1 cellular context compared by ENCODE assay signal in the genomic region with DNA sequence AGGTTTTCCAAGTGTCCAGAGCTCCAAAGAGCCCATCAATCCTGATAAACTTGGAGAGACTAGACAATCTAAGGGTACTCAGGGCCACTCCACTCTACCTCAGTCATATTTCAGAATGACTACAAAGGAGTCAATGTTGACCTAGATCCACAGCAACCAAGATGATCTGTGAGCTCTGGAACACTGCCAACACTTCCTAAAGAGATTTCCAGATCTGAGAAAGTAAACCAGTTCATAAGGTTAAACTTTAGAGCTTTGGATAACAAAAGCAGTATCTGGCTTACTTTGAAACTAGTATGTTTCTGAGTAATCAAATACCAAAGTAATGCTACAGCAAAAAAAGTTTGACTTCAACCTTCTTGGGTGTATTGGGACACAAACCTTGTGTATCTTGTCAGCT.
TF ChIP-seq lines count a peak whose summit lies in the region.

No MANE protein-coding gene starts in this region.

TF ChIP-seq in HepG2, 621 proteins besides CTCF, POLR2A, EP300 and RAD21 (continued from another document and continues in another):
- TF ChIP-seq HNF4A (CRISPR knock-in tag; IDR thresholded peaks at IDR 0.05) (peak; percentile 62), SKI (IDR thresholded peaks at IDR 0.05; ENCODE audit: partially characterized antibody) (no peak), ZNF432 (CRISPR knock-in tag; IDR thresholded peaks at IDR 0.05; ENCODE audit: borderline replicate concordance) (no peak), CBX5 (CRISPR knock-in tag; IDR thresholded peaks at IDR 0.05; ENCODE audit: borderline replicate concordance) (no peak), ZNF17 (CRISPR knock-in tag; IDR thresholded peaks at IDR 0.05) (no peak), HOXA3 (CRISPR knock-in tag; IDR thresholded peaks at IDR 0.05) (no peak), PHB2 (IDR thresholded peaks at IDR 0.05; ENCODE audit: partially characterized antibody) (no peak), ZNF7 (CRISPR knock-in tag; IDR thresholded peaks at IDR 0.05) (peak; percentile 73; the same call in 1 of the 2 replicates), ZNF674 (CRISPR knock-in tag; IDR thresholded peaks at IDR 0.05; ENCODE audit: low read depth) (no peak), PAX8 (CRISPR knock-in tag; IDR thresholded peaks at IDR 0.05; ENCODE audit: borderline replicate concordance) (no peak), ZNF549 (CRISPR knock-in tag; IDR thresholded peaks at IDR 0.05) (no peak), ZBTB39 (CRISPR knock-in tag; IDR thresholded peaks at IDR 0.05) (0 out of 2 replicates have a peak, but pooled peaks have one; percentile 79), ZNF615 (CRISPR knock-in tag; IDR thresholded peaks at IDR 0.05; ENCODE audit: borderline replicate concordance) (no peak), HOMEZ (CRISPR knock-in tag; IDR thresholded peaks at IDR 0.05; ENCODE audit: low read depth) (no peak), CAMTA2 (CRISPR knock-in tag; IDR thresholded peaks at IDR 0.05; ENCODE audit: borderline replicate concordance) (no peak), ZNF292 (CRISPR knock-in tag; IDR thresholded peaks at IDR 0.05; ENCODE audit: borderline replicate concordance, low read depth) (no peak), ZNF430 (CRISPR knock-in tag; IDR thresholded peaks at IDR 0.05) (no peak), SKIL (CRISPR knock-in tag; IDR thresholded peaks at IDR 0.05; ENCODE audit: borderline replicate concordance) (no peak), BCL6 (CRISPR knock-in tag; IDR thresholded peaks at IDR 0.05) (peak; percentile 85), KDM3A (CRISPR knock-in tag; IDR thresholded peaks at IDR 0.05; ENCODE audit: low read depth) (no peak), ZNF83 (CRISPR knock-in tag; IDR thresholded peaks at IDR 0.05; ENCODE audit: borderline replicate concordance) (no peak), ZNF839 (CRISPR knock-in tag; IDR thresholded peaks at IDR 0.05; ENCODE audit: borderline replicate concordance) (no peak), ZNF510 (CRISPR knock-in tag; IDR thresholded peaks at IDR 0.05; ENCODE audit: low read depth) (no peak), MTF1 (CRISPR knock-in tag; IDR thresholded peaks at IDR 0.05) (no peak), ZBTB44 (CRISPR knock-in tag; IDR thresholded peaks at IDR 0.05) (no peak), SNAPC2 (CRISPR knock-in tag; IDR thresholded peaks at IDR 0.05) (no peak), THAP11 (CRISPR knock-in tag; IDR thresholded peaks at IDR 0.05) (no peak), SATB2 (CRISPR knock-in tag; IDR thresholded peaks at IDR 0.05) (no peak), FOSL2 (CRISPR knock-in tag; IDR thresholded peaks at IDR 0.05) (no peak), ZNF574 (CRISPR knock-in tag; IDR thresholded peaks at IDR 0.05) (no peak)
- TF ChIP-seq, protein P1, sequence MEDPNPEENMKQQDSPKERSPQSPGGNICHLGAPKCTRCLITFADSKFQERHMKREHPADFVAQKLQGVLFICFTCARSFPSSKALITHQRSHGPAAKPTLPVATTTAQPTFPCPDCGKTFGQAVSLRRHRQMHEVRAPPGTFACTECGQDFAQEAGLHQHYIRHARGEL (CRISPR knock-in tag; IDR thresholded peaks at IDR 0.05): no peak
- TF ChIP-seq, protein P2, sequence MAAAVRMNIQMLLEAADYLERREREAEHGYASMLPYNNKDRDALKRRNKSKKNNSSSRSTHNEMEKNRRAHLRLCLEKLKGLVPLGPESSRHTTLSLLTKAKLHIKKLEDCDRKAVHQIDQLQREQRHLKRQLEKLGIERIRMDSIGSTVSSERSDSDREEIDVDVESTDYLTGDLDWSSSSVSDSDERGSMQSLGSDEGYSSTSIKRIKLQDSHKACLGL (CRISPR knock-in tag; IDR thresholded peaks at IDR 0.05): no peak
- TF ChIP-seq, protein P3, sequence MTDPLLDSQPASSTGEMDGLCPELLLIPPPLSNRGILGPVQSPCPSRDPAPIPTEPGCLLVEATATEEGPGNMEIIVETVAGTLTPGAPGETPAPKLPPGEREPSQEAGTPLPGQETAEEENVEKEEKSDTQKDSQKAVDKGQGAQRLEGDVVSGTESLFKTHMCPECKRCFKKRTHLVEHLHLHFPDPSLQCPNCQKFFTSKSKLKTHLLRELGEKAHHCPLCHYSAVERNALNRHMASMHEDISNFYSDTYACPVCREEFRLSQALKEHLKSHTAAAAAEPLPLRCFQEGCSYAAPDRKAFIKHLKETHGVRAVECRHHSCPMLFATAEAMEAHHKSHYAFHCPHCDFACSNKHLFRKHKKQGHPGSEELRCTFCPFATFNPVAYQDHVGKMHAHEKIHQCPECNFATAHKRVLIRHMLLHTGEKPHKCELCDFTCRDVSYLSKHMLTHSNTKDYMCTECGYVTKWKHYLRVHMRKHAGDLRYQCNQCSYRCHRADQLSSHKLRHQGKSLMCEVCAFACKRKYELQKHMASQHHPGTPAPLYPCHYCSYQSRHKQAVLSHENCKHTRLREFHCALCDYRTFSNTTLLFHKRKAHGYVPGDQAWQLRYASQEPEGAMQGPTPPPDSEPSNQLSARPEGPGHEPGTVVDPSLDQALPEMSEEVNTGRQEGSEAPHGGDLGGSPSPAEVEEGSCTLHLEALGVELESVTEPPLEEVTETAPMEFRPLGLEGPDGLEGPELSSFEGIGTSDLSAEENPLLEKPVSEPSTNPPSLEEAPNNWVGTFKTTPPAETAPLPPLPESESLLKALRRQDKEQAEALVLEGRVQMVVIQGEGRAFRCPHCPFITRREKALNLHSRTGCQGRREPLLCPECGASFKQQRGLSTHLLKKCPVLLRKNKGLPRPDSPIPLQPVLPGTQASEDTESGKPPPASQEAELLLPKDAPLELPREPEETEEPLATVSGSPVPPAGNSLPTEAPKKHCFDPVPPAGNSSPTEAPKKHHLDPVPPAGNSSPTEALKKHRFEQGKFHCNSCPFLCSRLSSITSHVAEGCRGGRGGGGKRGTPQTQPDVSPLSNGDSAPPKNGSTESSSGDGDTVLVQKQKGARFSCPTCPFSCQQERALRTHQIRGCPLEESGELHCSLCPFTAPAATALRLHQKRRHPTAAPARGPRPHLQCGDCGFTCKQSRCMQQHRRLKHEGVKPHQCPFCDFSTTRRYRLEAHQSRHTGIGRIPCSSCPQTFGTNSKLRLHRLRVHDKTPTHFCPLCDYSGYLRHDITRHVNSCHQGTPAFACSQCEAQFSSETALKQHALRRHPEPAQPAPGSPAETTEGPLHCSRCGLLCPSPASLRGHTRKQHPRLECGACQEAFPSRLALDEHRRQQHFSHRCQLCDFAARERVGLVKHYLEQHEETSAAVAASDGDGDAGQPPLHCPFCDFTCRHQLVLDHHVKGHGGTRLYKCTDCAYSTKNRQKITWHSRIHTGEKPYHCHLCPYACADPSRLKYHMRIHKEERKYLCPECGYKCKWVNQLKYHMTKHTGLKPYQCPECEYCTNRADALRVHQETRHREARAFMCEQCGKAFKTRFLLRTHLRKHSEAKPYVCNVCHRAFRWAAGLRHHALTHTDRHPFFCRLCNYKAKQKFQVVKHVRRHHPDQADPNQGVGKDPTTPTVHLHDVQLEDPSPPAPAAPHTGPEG (CRISPR knock-in tag; IDR thresholded peaks at IDR 0.05): no peak
- TF ChIP-seq, protein P4, sequence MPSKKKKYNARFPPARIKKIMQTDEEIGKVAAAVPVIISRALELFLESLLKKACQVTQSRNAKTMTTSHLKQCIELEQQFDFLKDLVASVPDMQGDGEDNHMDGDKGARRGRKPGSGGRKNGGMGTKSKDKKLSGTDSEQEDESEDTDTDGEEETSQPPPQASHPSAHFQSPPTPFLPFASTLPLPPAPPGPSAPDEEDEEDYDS (CRISPR knock-in tag; IDR thresholded peaks at IDR 0.05): no peak
- TF ChIP-seq, protein P5, sequence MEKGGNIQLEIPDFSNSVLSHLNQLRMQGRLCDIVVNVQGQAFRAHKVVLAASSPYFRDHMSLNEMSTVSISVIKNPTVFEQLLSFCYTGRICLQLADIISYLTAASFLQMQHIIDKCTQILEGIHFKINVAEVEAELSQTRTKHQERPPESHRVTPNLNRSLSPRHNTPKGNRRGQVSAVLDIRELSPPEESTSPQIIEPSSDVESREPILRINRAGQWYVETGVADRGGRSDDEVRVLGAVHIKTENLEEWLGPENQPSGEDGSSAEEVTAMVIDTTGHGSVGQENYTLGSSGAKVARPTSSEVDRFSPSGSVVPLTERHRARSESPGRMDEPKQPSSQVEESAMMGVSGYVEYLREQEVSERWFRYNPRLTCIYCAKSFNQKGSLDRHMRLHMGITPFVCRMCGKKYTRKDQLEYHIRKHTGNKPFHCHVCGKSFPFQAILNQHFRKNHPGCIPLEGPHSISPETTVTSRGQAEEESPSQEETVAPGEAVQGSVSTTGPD (CRISPR knock-in tag; IDR thresholded peaks at IDR 0.05): no peak
